In genomic region chr15:42984534-42985034, GRCh38 we compare ENCODE assay signal across 1 cellular context.
TF ChIP-seq lines count a peak whose summit lies in the region.

No MANE protein-coding gene starts in this region.

TF ChIP-seq in SK-N-SH treated with all-trans-retinoic acid at 6 μM for 48 hours, 23 proteins besides CTCF, POLR2A, EP300 and RAD21 (continued from another document):
- no peak for TF ChIP-seq TCF4 (CRISPR knock-in tag; IDR thresholded peaks at IDR 0.05; ENCODE audit: borderline replicate concordance)
- no peak for TF ChIP-seq ZFP3 (CRISPR knock-in tag; IDR thresholded peaks at IDR 0.05)
- TF ChIP-seq ZFP30 (CRISPR knock-in tag; IDR thresholded peaks at IDR 0.05): no peak
- no peak for TF ChIP-seq CREB5 (CRISPR knock-in tag; IDR thresholded peaks at IDR 0.05; ENCODE audit: low read depth)
- no peak for TF ChIP-seq TSHZ2 (CRISPR knock-in tag; IDR thresholded peaks at IDR 0.05)
- no peak for TF ChIP-seq CSDC2 (CRISPR knock-in tag; IDR thresholded peaks at IDR 0.05)
- no peak for TF ChIP-seq ESRRG (CRISPR knock-in tag; IDR thresholded peaks at IDR 0.05)
- no peak for TF ChIP-seq OSR1 (CRISPR knock-in tag; IDR thresholded peaks at IDR 0.05)
- TF ChIP-seq ZNF70 (CRISPR knock-in tag; IDR thresholded peaks at IDR 0.05): no peak
- TF ChIP-seq BACH2 (CRISPR knock-in tag; IDR thresholded peaks at IDR 0.05; ENCODE audit: borderline replicate concordance): no peak
